ENCODE assay signal across 8 cellular contexts in the genomic region with DNA sequence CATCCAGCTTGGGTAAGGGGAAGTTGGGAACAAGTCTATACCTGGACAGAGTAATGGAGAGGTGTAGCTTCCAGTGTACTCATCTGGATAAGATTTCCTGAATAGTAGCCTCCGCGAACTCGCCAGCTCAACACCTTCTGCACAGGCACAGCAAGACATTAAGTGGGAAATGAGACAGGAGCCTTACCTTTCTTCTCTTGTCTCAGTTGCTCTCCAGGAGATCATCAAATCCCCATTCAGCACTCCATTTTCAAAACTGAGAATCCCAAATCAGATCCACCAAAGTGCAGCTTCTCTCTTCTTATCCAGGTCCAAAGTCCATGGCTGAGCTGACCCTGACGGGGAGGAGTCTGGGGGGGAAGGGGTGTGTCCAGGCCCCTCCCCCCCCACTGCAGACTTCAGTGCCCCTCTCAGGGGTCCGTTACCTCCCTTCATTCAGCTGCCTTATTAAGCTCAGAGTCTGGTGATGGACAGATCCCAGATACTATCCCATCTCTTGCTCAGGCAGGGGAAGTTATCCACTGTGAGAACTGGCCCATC. TPM values are rescaled to one million over a fixed set of nuclear protein-coding genes. Genes with fewer than 3 reads are reported as not detected.
DNase-seq lines count a peak whose midpoint lies in the region; ATAC-seq and TF ChIP-seq lines count a peak whose summit lies in the region.

No MANE protein-coding gene starts in this region.

- CTCF ChIA-PET in activated CD8-positive, alpha-beta T cell treated with anti-CD3 and anti-CD28 coated beads for 36 hours (lab: Charles Lee): interaction anchor here (0.8 to 1.5 kb wide), 3 partner anchors 22 to 89 kb away, joined by 3 to 4 read pairs (median 3); no protein-coding TSS in a partner anchor

- H3K27me3 ChIP-seq in HL-60 (ENCODE audit: insufficient read depth, poor library complexity, severe bottlenecking): no peaks in the 10 kb centered on the region
- H3K27me3 ChIP-seq in iPS-15b (ENCODE audit: control insufficient read depth, insufficient read depth, low read length): no peaks in the 10 kb centered on the region

- no peaks in the 10 kb centered on the region for H3K9me3 ChIP-seq in iPS-15b (ENCODE audit: control insufficient read depth, insufficient read depth, low read length)

- peak overlapping the region; percentile 1 for H3K9ac ChIP-seq in iPS-15b (ENCODE audit: low read depth, low read length)

- H3K36me3 Mint-ChIP-seq in activated CD8-positive, alpha-beta T cell treated with anti-CD3 and anti-CD28 coated beads for 36 hours (ENCODE audit: low read depth): peaks cover 50% of the 10 kb centered on the region
- peaks cover 74% of the 10 kb centered on the region for H3K36me3 Mint-ChIP-seq in stimulated activated memory B cell treated with anti-CD40 and anti-IgM and Interleukin-4, amounts not matched to agents 10 μg/mL and 1 μg/mL and 100 μg/mL, for 72 hours

- H3K27ac Mint-ChIP-seq in activated CD8-positive, alpha-beta T cell treated with anti-CD3 and anti-CD28 coated beads for 36 hours: peak overlapping the region; percentile 99
- H3K27ac Mint-ChIP-seq in stimulated activated memory B cell treated with anti-CD40 and anti-IgM and Interleukin-4, amounts not matched to agents 10 μg/mL and 1 μg/mL and 100 μg/mL, for 72 hours: peak overlapping the region; percentile 93

- H3K4me3 Mint-ChIP-seq in activated CD8-positive, alpha-beta T cell treated with anti-CD3 and anti-CD28 coated beads for 36 hours: peak overlapping the region; percentile 88
- peak overlapping the region; percentile 77 for H3K4me3 Mint-ChIP-seq in stimulated activated memory B cell treated with anti-CD40 and anti-IgM and Interleukin-4, amounts not matched to agents 10 μg/mL and 1 μg/mL and 100 μg/mL, for 72 hours

- POLR2A ChIA-PET in activated CD8-positive, alpha-beta T cell treated with anti-CD3 and anti-CD28 coated beads for 36 hours (lab: Charles Lee): interaction anchor here (0.7 to 10.0 kb wide), 2 partner anchors 17 to 24 kb away, joined by 3 to 87 read pairs; no protein-coding TSS in a partner anchor

- H3K9me3 Mint-ChIP-seq in activated CD8-positive, alpha-beta T cell treated with anti-CD3 and anti-CD28 coated beads for 36 hours: no peaks in the 10 kb centered on the region
- H3K9me3 Mint-ChIP-seq in stimulated activated memory B cell treated with anti-CD40 and anti-IgM and Interleukin-4, amounts not matched to agents 10 μg/mL and 1 μg/mL and 100 μg/mL, for 72 hours: no peaks in the 10 kb centered on the region

- no peaks in the 10 kb centered on the region for H3K27me3 Mint-ChIP-seq in activated CD8-positive, alpha-beta T cell treated with anti-CD3 and anti-CD28 coated beads for 36 hours
- H3K27me3 Mint-ChIP-seq in stimulated activated memory B cell treated with anti-CD40 and anti-IgM and Interleukin-4, amounts not matched to agents 10 μg/mL and 1 μg/mL and 100 μg/mL, for 72 hours: no peaks in the 10 kb centered on the region

- peaks cover 51% of the 10 kb centered on the region for H3K4me1 Mint-ChIP-seq in activated CD8-positive, alpha-beta T cell treated with anti-CD3 and anti-CD28 coated beads for 36 hours (ENCODE audit: low read depth)
- H3K4me1 Mint-ChIP-seq in stimulated activated memory B cell treated with anti-CD40 and anti-IgM and Interleukin-4, amounts not matched to agents 10 μg/mL and 1 μg/mL and 100 μg/mL, for 72 hours: peaks cover 79% of the 10 kb centered on the region

- peaks cover 13% of the 10 kb centered on the region for H3K4me1 ChIP-seq in iPS-15b (ENCODE audit: control insufficient read depth, insufficient read depth, low read length)

- peak overlapping the region; percentile 100 for H3K27ac ChIP-seq in HL-60 (replicated peaks)

- intact Hi-C loops in activated CD8-positive, alpha-beta T cell treated with anti-CD3 and anti-CD28 coated beads for 36 hours (cut with micrococcal nuclease): no loop called here

- DNase-seq in HL-60 (ENCODE audit: low read depth in 1 of 2, low spot score in 1 of 2) (no peak), SW 1271 (lab: John Stamatoyannopoulos, UW) (no peak)
- DNase-seq in activated CD8-positive, alpha-beta T cell treated with anti-CD3 and anti-CD28 coated beads for 36 hours: peak; percentile 10
- no peak for DNase-seq in effector CD4-positive, alpha-beta T cell

- no peak for ATAC-seq in activated CD8-positive, alpha-beta T cell treated with anti-CD3 and anti-CD28 coated beads for 36 hours
- no peak for ATAC-seq in stimulated activated memory B cell treated with anti-CD40 and anti-IgM and Interleukin-4, amounts not matched to agents 10 μg/mL and 1 μg/mL and 100 μg/mL, for 72 hours
- ATAC-seq in GM18502 (IDR thresholded peaks at IDR 0.05; ENCODE audit: poor library complexity, unreplicated experiment): no peak
- ATAC-seq in HG03432 (IDR thresholded peaks at IDR 0.05; ENCODE audit: unreplicated experiment): no peak

- H3K4me3 ChIP-seq in HL-60 (replicated peaks; ENCODE audit: insufficient read depth, low read length): peak overlapping the region; percentile 58
- peak overlapping the region; percentile 91 for H3K4me3 ChIP-seq in iPS-15b (ENCODE audit: low read depth, low read length)

- TF ChIP-seq CTCF in HL-60 (IDR thresholded peaks at IDR 0.05; ENCODE audit: insufficient read depth, low read length): no peak
- TF ChIP-seq CTCF in activated CD8-positive, alpha-beta T cell treated with anti-CD3 and anti-CD28 coated beads for 36 hours (IDR thresholded peaks at IDR 0.05): no peak

- peaks cover 6% of the 10 kb centered on the region for H3K36me3 ChIP-seq in iPS-15b (ENCODE audit: control insufficient read depth, insufficient read depth, low read length)

RNA-seq across cellular contexts. Expression of a gene that starts 5.9 kb away (rescaled TPM):
- 100 to 1,000 TPM; 161 to 171 TPM for total RNA-seq in activated CD8-positive, alpha-beta T cell treated with anti-CD3 and anti-CD28 coated beads for 36 hours

RNA-seq across cellular contexts. Expression of a gene that starts 52.5 kb away (rescaled TPM):
- 10 to 100 TPM; 22.2 to 22.6 TPM for total RNA-seq in activated CD8-positive, alpha-beta T cell treated with anti-CD3 and anti-CD28 coated beads for 36 hours
